8 cellular contexts compared by ENCODE assay signal in the genomic region with DNA sequence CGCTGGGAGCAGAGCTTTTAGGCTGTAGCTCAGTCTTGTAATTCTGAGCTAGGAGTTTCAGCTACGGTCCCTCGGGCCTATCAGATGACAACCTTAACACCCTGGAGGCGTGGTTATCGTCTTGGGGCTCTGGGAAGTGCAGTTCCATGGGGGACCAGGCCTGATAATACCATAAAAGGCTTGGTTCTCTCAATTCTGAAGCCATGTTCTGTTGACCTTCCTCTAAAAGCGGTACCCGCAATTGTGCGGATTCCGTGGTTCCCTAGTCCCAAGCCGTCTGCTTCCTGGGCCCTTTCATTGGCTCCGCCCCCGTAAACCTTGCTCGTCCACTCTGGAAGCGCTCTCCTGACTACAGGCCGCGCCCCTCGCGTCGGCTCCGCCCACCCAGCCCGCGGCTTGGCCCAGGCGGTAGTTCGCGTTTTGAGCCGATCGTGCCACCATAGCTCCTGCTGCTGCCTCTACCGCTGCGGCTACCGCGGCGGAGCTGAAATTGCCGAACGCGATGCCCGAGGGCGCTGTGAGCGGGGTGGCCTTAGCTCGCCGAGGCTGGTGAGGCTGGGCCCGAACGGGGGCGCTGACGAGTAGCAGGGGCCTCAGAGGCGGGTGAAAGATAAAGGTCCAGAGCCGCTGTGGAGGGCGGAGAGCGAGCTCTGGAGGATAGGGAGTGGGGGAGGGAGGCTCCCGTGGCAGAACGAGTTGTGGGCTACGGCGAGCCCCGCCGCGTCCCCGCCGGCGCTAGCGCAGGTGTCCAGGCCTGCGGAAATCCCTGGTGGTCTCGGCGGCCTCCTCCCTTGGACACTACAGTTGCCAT. TPM values are rescaled to one million over a fixed set of nuclear protein-coding genes. Genes with fewer than 3 reads are reported as not detected.
DNase-seq lines count a peak whose midpoint lies in the region; ATAC-seq and TF ChIP-seq lines count a peak whose summit lies in the region.

A gene with protein sequence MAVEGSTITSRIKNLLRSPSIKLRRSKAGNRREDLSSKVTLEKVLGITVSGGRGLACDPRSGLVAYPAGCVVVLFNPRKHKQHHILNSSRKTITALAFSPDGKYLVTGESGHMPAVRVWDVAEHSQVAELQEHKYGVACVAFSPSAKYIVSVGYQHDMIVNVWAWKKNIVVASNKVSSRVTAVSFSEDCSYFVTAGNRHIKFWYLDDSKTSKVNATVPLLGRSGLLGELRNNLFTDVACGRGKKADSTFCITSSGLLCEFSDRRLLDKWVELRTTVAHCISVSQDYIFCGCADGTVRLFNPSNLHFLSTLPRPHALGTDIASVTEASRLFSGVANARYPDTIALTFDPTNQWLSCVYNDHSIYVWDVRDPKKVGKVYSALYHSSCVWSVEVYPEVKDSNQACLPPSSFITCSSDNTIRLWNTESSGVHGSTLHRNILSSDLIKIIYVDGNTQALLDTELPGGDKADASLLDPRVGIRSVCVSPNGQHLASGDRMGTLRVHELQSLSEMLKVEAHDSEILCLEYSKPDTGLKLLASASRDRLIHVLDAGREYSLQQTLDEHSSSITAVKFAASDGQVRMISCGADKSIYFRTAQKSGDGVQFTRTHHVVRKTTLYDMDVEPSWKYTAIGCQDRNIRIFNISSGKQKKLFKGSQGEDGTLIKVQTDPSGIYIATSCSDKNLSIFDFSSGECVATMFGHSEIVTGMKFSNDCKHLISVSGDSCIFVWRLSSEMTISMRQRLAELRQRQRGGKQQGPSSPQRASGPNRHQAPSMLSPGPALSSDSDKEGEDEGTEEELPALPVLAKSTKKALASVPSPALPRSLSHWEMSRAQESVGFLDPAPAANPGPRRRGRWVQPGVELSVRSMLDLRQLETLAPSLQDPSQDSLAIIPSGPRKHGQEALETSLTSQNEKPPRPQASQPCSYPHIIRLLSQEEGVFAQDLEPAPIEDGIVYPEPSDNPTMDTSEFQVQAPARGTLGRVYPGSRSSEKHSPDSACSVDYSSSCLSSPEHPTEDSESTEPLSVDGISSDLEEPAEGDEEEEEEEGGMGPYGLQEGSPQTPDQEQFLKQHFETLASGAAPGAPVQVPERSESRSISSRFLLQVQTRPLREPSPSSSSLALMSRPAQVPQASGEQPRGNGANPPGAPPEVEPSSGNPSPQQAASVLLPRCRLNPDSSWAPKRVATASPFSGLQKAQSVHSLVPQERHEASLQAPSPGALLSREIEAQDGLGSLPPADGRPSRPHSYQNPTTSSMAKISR (N-terminal part only) (plus strand): TSS at position 423 of the 811 bp plus-strand sequence. CDS start 792 bp downstream, outside the sequence.

- H3K9me3 Mint-ChIP-seq in CD8-positive, alpha-beta T cell: no peaks in the 10 kb centered on the region
- no peaks in the 10 kb centered on the region for H3K9me3 Mint-ChIP-seq in activated CD4-positive, alpha-beta memory T cell treated with anti-CD3 and anti-CD28 coated beads for 36 hours

- H3K36me3 Mint-ChIP-seq in CD8-positive, alpha-beta T cell: peaks cover 20% of the 10 kb centered on the region
- no peaks in the 10 kb centered on the region for H3K36me3 Mint-ChIP-seq in activated CD4-positive, alpha-beta memory T cell treated with anti-CD3 and anti-CD28 coated beads for 36 hours

- H3K9me3 ChIP-seq in CD8-positive, alpha-beta T cell (ENCODE audit: low read length): no peaks in the 10 kb centered on the region

- peak; percentile 90 for ATAC-seq in CD8-positive, alpha-beta T cell
- peak; percentile 83 for ATAC-seq in GM19452 (IDR thresholded peaks at IDR 0.05; ENCODE audit: unreplicated experiment)

- no peak for TF ChIP-seq POLR2A in lower leg skin (IDR thresholded peaks at IDR 0.05)

- POLR2A ChIA-PET in CD8-positive, alpha-beta T cell (lab: Charles Lee): interaction anchor here (0.6 to 3.6 kb wide), 20 partner anchors 9 to 499 kb away, joined by 3 to 31 read pairs (median 4); a partner anchor contains a TSS
- POLR2A ChIA-PET in activated CD4-positive, alpha-beta memory T cell treated with anti-CD3 and anti-CD28 coated beads for 36 hours (lab: Charles Lee): interaction anchor here (0.7 to 2.2 kb wide), 13 partner anchors 9 to 198 kb away, joined by 3 to 10 read pairs (median 3); a partner anchor contains a TSS

- peak; percentile 47 for TF ChIP-seq CTCF in CD8-positive, alpha-beta T cell (IDR thresholded peaks at IDR 0.05)
- no peak for TF ChIP-seq CTCF in lower leg skin (IDR thresholded peaks at IDR 0.05)

- H3K36me3 ChIP-seq in CD8-positive, alpha-beta T cell (ENCODE audit: insufficient read depth, low read length): no peaks in the 10 kb centered on the region

- H3K27me3 ChIP-seq in CD8-positive, alpha-beta T cell (ENCODE audit: insufficient read depth, low read length): no peaks in the 10 kb centered on the region

- peaks cover 60% of the 10 kb centered on the region for H3K4me1 Mint-ChIP-seq in CD8-positive, alpha-beta T cell (ENCODE audit: low read depth)
- peaks cover 55% of the 10 kb centered on the region for H3K4me1 Mint-ChIP-seq in activated CD4-positive, alpha-beta memory T cell treated with anti-CD3 and anti-CD28 coated beads for 36 hours (ENCODE audit: low read depth)

- peak; percentile 93 to 98 (median 97) for DNase-seq in CD8-positive, alpha-beta T cell
- DNase-seq in HK-2 (ENCODE audit: unreplicated experiment) (peak; percentile 96), NCI-H82 treated with DMSO at 0.1 percent for 48 hours (lab: John Stamatoyannopoulos, UW; ENCODE audit: unreplicated experiment) (peak; percentile 93), ecto neural progenitor cell (ENCODE audit: low spot score) (peak; percentile 99), lower leg skin (ENCODE audit: low spot score in 2 of 2) (peak; percentile 98 to 99)
- DNase-seq in activated CD4-positive, alpha-beta memory T cell treated with anti-CD3 and anti-CD28 coated beads for 36 hours: peak; percentile 99
- peak; percentile 95 to 96 for DNase-seq in stimulated activated CD4-positive, alpha-beta T cell treated with anti-CD3 and anti-CD28 coated beads, Interleukin-4, amount 100 ng/mL, for 48 hours (ENCODE audit: low read depth in 2 of 2)

- 0% methylated on average over 41 to 55 of the region's 62 CpGs for WGBS in lower leg skin, 2 donors

- no peaks in the 10 kb centered on the region for H3K27me3 Mint-ChIP-seq in CD8-positive, alpha-beta T cell (ENCODE audit: low read depth)
- H3K27me3 Mint-ChIP-seq in activated CD4-positive, alpha-beta memory T cell treated with anti-CD3 and anti-CD28 coated beads for 36 hours: no peaks in the 10 kb centered on the region

- H3K27ac ChIP-seq in CD8-positive, alpha-beta T cell (ENCODE audit: low read depth, low read length): peak within 1 kb of the TSS; percentile 45

- H3K4me3 ChIP-seq in CD8-positive, alpha-beta T cell (ENCODE audit: low read depth, low read length): peak within 1 kb of the TSS; percentile 70
- peak within 1 kb of the TSS; percentile 78 for H3K4me3 ChIP-seq in lower leg skin (ENCODE audit: low read depth, poor library complexity, severe bottlenecking)

- H3K4me3 Mint-ChIP-seq in CD8-positive, alpha-beta T cell: peak within 1 kb of the TSS; percentile 95
- peak within 1 kb of the TSS; percentile 92 for H3K4me3 Mint-ChIP-seq in activated CD4-positive, alpha-beta memory T cell treated with anti-CD3 and anti-CD28 coated beads for 36 hours

- peak within 1 kb of the TSS; percentile 95 for H3K27ac Mint-ChIP-seq in CD8-positive, alpha-beta T cell
- peak within 1 kb of the TSS; percentile 95 for H3K27ac Mint-ChIP-seq in activated CD4-positive, alpha-beta memory T cell treated with anti-CD3 and anti-CD28 coated beads for 36 hours

- CTCF ChIA-PET in CD8-positive, alpha-beta T cell (lab: Charles Lee): interaction anchor here (0.7 to 9.9 kb wide), 33 partner anchors 9 to 1210 kb away, joined by 3 to 314 read pairs (median 6); a partner anchor contains a TSS
- CTCF ChIA-PET in activated CD4-positive, alpha-beta memory T cell treated with anti-CD3 and anti-CD28 coated beads for 36 hours (lab: Charles Lee): interaction anchor here (0.6 to 11.6 kb wide), 45 partner anchors 10 to 501 kb away, joined by 3 to 283 read pairs (median 5); a partner anchor contains a TSS

- H3K4me1 ChIP-seq in CD8-positive, alpha-beta T cell (ENCODE audit: insufficient read depth, low read length): peaks cover 46% of the 10 kb centered on the region

- intact Hi-C loops in CD8-positive, alpha-beta T cell (cut with DNase I, micrococcal nuclease): loop anchor here (1.0 to 10.0 kb wide), 14 partner anchors 37 to 285 kb away; a partner anchor contains a TSS
- intact Hi-C loops in activated CD4-positive, alpha-beta memory T cell treated with anti-CD3 and anti-CD28 coated beads for 36 hours (cut with micrococcal nuclease): loop anchor here (1.0 to 5.0 kb wide), 9 partner anchors 37 to 285 kb away; a partner anchor contains a TSS
- intact Hi-C loops in lower leg skin (cut with DNase I; ENCODE audit: low total_unique reads): loop anchor here (5.0 kb wide), 1 partner anchor 38 kb away; no protein-coding TSS in a partner anchor

RNA-seq across cellular contexts. Expression of the gene that starts here (rescaled TPM):
- 10 to 100 TPM; 24.2 to 25.3 TPM for total RNA-seq in CD8-positive, alpha-beta T cell
- 10 to 100 TPM; 16.1 to 16.6 TPM for total RNA-seq in activated CD4-positive, alpha-beta memory T cell treated with anti-CD3 and anti-CD28 coated beads for 36 hours
- total RNA-seq in lower leg skin: 10 to 100 TPM; 35.3 to 64.4 (median 47.7) TPM

Comparison
In these comparisons a context has a peak if more than half of its experiments do, and no peak if none do; other contexts are left out.
1. Peak in every context shown above with its lines: DNase-seq, ATAC-seq, H3K4me3 ChIP-seq and H3K27ac ChIP-seq.